In genomic region chr18:46343940-46344372, GRCh38 we compare ENCODE assay signal across 10 cellular contexts.
DNase-seq lines count a peak whose midpoint lies in the region; ATAC-seq, FAIRE-seq and TF ChIP-seq lines count a peak whose summit lies in the region.
"Had no signal": no experiment of that assay in that cellular context is flagged by ENCODE, and none has a peak within 500 bp of the region (broad histone marks: within the 10 kb centered on the region; RNA-seq: fewer than 3 reads in every experiment).

No MANE protein-coding gene starts in this region.

- intact Hi-C loops in activated naive CD4-positive, alpha-beta T cell treated with anti-CD3 and anti-CD28 coated beads for 36 hours (cut with micrococcal nuclease) = loop anchor here (1.0 to 5.0 kb wide), 2 partner anchors 172 to 314 kb away; a partner anchor contains a TSS
- intact Hi-C loops in kidney (cut with DNase I) = no loop called here

- H3K36me3 ChIP-seq in kidney (ENCODE audit: control insufficient read depth in 1 of 2, insufficient read depth in 2 of 2, low read length in 2 of 2) = no peaks in the 10 kb centered on the region

- peak; percentile 79 for ATAC-seq in HG02870 (IDR thresholded peaks at IDR 0.05; ENCODE audit: unreplicated experiment)
- ATAC-seq in naive B cell (ENCODE audit: low read depth in 2 of 2) = peak; percentile 77 to 79

- H3K9ac ChIP-seq in kidney (ENCODE audit: low read length in 2 of 2) = no peak overlapping the region

- H3K27ac ChIP-seq in kidney (ENCODE audit: low read depth in 2 of 2, low read length in 2 of 2) = no peak overlapping the region
- H3K27ac ChIP-seq: 22Rv1, SJSA1 had no signal

- no peak overlapping the region for H3K4me3 Mint-ChIP-seq in activated naive CD4-positive, alpha-beta T cell treated with anti-CD3 and anti-CD28 coated beads for 36 hours
- peak overlapping the region in 6 of 8 donors; percentile 28 to 81 (median 64) for H3K4me3 Mint-ChIP-seq in naive B cell

- H3K36me3 Mint-ChIP-seq in activated naive CD4-positive, alpha-beta T cell treated with anti-CD3 and anti-CD28 coated beads for 36 hours (ENCODE audit: low read depth) = no peaks in the 10 kb centered on the region
- H3K36me3 Mint-ChIP-seq in naive B cell = no peaks in the 10 kb centered on the region

- no peaks in the 10 kb centered on the region for H3K9me3 Mint-ChIP-seq in activated naive CD4-positive, alpha-beta T cell treated with anti-CD3 and anti-CD28 coated beads for 36 hours
- no peaks in the 10 kb centered on the region for H3K9me3 Mint-ChIP-seq in naive B cell

- H3K4me1 ChIP-seq in kidney (ENCODE audit: control insufficient read depth in 1 of 2, insufficient read depth in 1 of 2, low read depth in 1 of 2, low read length in 2 of 2) = peaks cover 0 to 5% of the 10 kb centered on the region in 2 donors
- H3K4me1 ChIP-seq: SJSA1 had no signal

- no peaks in the 10 kb centered on the region for H3K9me3 ChIP-seq in kidney (ENCODE audit: control insufficient read depth in 1 of 2, low read length in 2 of 2)
- H3K9me3 ChIP-seq: SJSA1 had no signal

- CTCF ChIA-PET in activated naive CD4-positive, alpha-beta T cell treated with anti-CD3 and anti-CD28 coated beads for 36 hours (lab: Charles Lee) = interaction anchor here (0.5 to 1.6 kb wide), 4 partner anchors 10 to 314 kb away, joined by 4 to 6 read pairs (median 4); a partner anchor contains a TSS

- DNase-seq in DMS 273 (lab: John Stamatoyannopoulos, UW; ENCODE audit: unreplicated experiment) (peak; percentile 17), DMS 273 treated with DMSO at 0.1 percent for 48 hours (lab: John Stamatoyannopoulos, UW) (no peak), NCI-H510A treated with DMSO at 0.1 percent for 48 hours (lab: John Stamatoyannopoulos, UW) (peak; percentile 79), naive B cell (peak; percentile 36), kidney (no peak), ecto neural progenitor cell (ENCODE audit: low spot score) (no peak)
- peak; percentile 85 for DNase-seq in activated naive CD4-positive, alpha-beta T cell treated with anti-CD3 and anti-CD28 coated beads for 36 hours

- no peak for FAIRE-seq in kidney (lab: Jason Lieb, UNC)

- peaks cover 3% of the 10 kb centered on the region for H3K27me3 Mint-ChIP-seq in activated naive CD4-positive, alpha-beta T cell treated with anti-CD3 and anti-CD28 coated beads for 36 hours (ENCODE audit: low read depth)
- peaks cover 1 to 3% (median 2%) of the 10 kb centered on the region in 3 donors for H3K27me3 Mint-ChIP-seq in naive B cell

- H3K4me3 ChIP-seq in kidney (ENCODE audit: low read length in 2 of 2) = no peak overlapping the region
- H3K4me3 ChIP-seq: SJSA1 had no signal

- no peak for TF ChIP-seq CTCF in kidney (IDR thresholded peaks at IDR 0.05; ENCODE audit: borderline replicate concordance, extremely low read depth, insufficient read depth)

- peak overlapping the region; percentile 57 for H3K27ac Mint-ChIP-seq in activated naive CD4-positive, alpha-beta T cell treated with anti-CD3 and anti-CD28 coated beads for 36 hours
- peak overlapping the region in 5 of 6 donors; percentile 61 to 89 (median 72) for H3K27ac Mint-ChIP-seq in naive B cell

- H3K4me1 Mint-ChIP-seq in activated naive CD4-positive, alpha-beta T cell treated with anti-CD3 and anti-CD28 coated beads for 36 hours (ENCODE audit: low read depth) = peaks cover 23% of the 10 kb centered on the region
- H3K4me1 Mint-ChIP-seq in naive B cell = peaks cover 25 to 40% (median 38%) of the 10 kb centered on the region in 3 donors

Comparison
In these comparisons a context has a peak if more than half of its experiments do, and no peak if none do; other contexts are left out.
1. DNase-seq: peak in DMS 273 (single experiment), NCI-H510A treated with DMSO at 0.1 percent for 48 hours (single experiment), activated naive CD4-positive, alpha-beta T cell treated with anti-CD3 and anti-CD28 coated beads for 36 hours (single experiment) and naive B cell (single experiment); none in DMS 273 treated with DMSO at 0.1 percent for 48 hours (single experiment), kidney (single experiment) and ecto neural progenitor cell (single experiment).